16 cellular contexts compared by ENCODE assay signal in genomic region chr13:72986197-72986596, GRCh38.
"Had no signal": no experiment of that assay in that cellular context is flagged by ENCODE, and none has a peak within 500 bp of the region (broad histone marks: within the 10 kb centered on the region; RNA-seq: fewer than 3 reads in every experiment).

No MANE protein-coding gene starts in this region.

- DNase-seq: dorsolateral prefrontal cortex; effector CD4-positive, alpha-beta T cell; natural killer cell; occipital lobe; pancreas; right lobe of liver; stimulated activated CD4-positive, alpha-beta T cell treated with anti-CD3 and anti-CD28 coated beads, Interleukin-15, amount 100 ng/mL, for 24 hours; stimulated activated CD4-positive, alpha-beta T cell treated with anti-CD3 and anti-CD28 coated beads, Interleukin-2, amount 100 ng/mL, for 48 hours; stimulated activated naive CD4-positive, alpha-beta T cell; stimulated activated naive CD8-positive, alpha-beta T cell treated with anti-CD3 and anti-CD28 coated beads, Interleukin-15, amount 100 ng/mL, for 72 hours; transverse colon had no signal

- H3K4me3 Mint-ChIP-seq: natural killer cell; stimulated activated naive CD8-positive, alpha-beta T cell treated with anti-CD3 and anti-CD28 coated beads, Interleukin-15, amount 100 ng/mL, for 72 hours had no signal

- H3K9me3 ChIP-seq: pancreas, right lobe of liver, suprapubic skin, transverse colon had no signal

- FAIRE-seq: colon, frontal cortex, keratinocyte, pancreas, small intestine had no signal

- H3K27me3 ChIP-seq: dorsolateral prefrontal cortex, pancreas, right lobe of liver, suprapubic skin, transverse colon had no signal

- H3K36me3 ChIP-seq: pancreas, right lobe of liver, suprapubic skin, transverse colon had no signal

- H3K4me3 ChIP-seq: dorsolateral prefrontal cortex, pancreas, right lobe of liver, suprapubic skin, transverse colon had no signal

- H3K27ac ChIP-seq: dorsolateral prefrontal cortex, pancreas, right lobe of liver, suprapubic skin, transverse colon had no signal

- H3K4me1 Mint-ChIP-seq: natural killer cell; stimulated activated naive CD8-positive, alpha-beta T cell treated with anti-CD3 and anti-CD28 coated beads, Interleukin-15, amount 100 ng/mL, for 72 hours had no signal

- H3K27me3 Mint-ChIP-seq: stimulated activated naive CD8-positive, alpha-beta T cell treated with anti-CD3 and anti-CD28 coated beads, Interleukin-15, amount 100 ng/mL, for 72 hours had no signal

- ATAC-seq: natural killer cell; pancreas; right lobe of liver; stimulated activated naive CD8-positive, alpha-beta T cell treated with anti-CD3 and anti-CD28 coated beads, Interleukin-15, amount 100 ng/mL, for 72 hours had no signal

- H3K9me3 Mint-ChIP-seq: natural killer cell; stimulated activated naive CD8-positive, alpha-beta T cell treated with anti-CD3 and anti-CD28 coated beads, Interleukin-15, amount 100 ng/mL, for 72 hours had no signal

- H3K4me1 ChIP-seq: pancreas, right lobe of liver, suprapubic skin had no signal

- H3K36me3 Mint-ChIP-seq: natural killer cell had no signal

- H3K27ac Mint-ChIP-seq: natural killer cell; stimulated activated naive CD8-positive, alpha-beta T cell treated with anti-CD3 and anti-CD28 coated beads, Interleukin-15, amount 100 ng/mL, for 72 hours had no signal
